17 cellular contexts compared by ENCODE assay signal in the genomic region with DNA sequence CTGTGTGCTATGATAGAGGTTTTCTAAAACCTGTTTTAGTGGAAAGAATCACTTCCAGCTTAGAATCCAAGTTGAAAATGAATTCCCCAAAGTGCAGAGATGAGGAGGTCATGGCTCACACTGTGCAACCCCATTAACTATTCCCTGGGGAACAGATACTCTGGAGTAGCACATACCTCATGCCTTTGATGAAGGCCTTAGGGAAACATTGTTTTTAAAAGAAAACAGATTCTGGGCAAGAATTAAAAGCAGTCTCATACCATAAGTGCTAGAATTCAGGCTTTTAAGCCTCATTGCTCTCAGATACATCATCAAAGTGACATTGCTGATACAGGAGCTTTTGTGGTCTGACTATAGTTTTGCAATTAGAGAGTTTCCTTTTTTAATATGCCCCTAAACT.
"Had no signal": no experiment of that assay in that cellular context is flagged by ENCODE, and none has a peak within 500 bp of the region (broad histone marks: within the 10 kb centered on the region; RNA-seq: fewer than 3 reads in every experiment).

No MANE protein-coding gene starts in this region.

- H3K9ac ChIP-seq: parathyroid adenoma had no signal

- ATAC-seq: effector memory CD8-positive, alpha-beta T cell; lower lobe of right lung; natural killer cell treated with Interleukin-12 subunit alpha and Interleukin-12 subunit beta and Interleukin-15 and Interleukin-18, amount 100 ng/mL, for 72 hours; stimulated activated naive CD8-positive, alpha-beta T cell treated with anti-CD3 and anti-CD28 coated beads, Interleukin-15, amount 100 ng/mL, for 72 hours had no signal

- H3K4me3 ChIP-seq: lower lobe of right lung, suprapubic skin, transverse colon, vagina had no signal

- DNase-seq: activated CD4-positive, alpha-beta T cell treated with anti-CD3 and anti-CD28 coated beads, Interleukin-2, amount 50 U/mL, for 4 hours; activated gamma-delta T cell treated with Interleukin-2 at 50 U/mL for 16 hours; activated naive CD8-positive, alpha-beta T cell treated with anti-CD3 and anti-CD28 coated beads for 36 hours; dermis blood vessel endothelial cell; effector memory CD8-positive, alpha-beta T cell; hippocampal formation; lower lobe of right lung; stimulated activated CD4-positive, alpha-beta T cell treated with anti-CD3 and anti-CD28 coated beads, Interleukin-2, amount 100 ng/mL, for 24 hours; stimulated activated naive CD8-positive, alpha-beta T cell treated with anti-CD3 and anti-CD28 coated beads, Interleukin-15, amount 100 ng/mL, for 72 hours; T-helper 1 cell; transverse colon had no signal

- H3K4me1 ChIP-seq: foreskin keratinocyte, lower lobe of right lung, parathyroid adenoma, suprapubic skin, transverse colon, vagina had no signal

- H3K9me3 ChIP-seq: lower lobe of right lung, neutrophil, suprapubic skin, transverse colon, vagina had no signal

- H3K27ac ChIP-seq: foreskin keratinocyte, lower lobe of right lung, neutrophil, parathyroid adenoma, suprapubic skin, transverse colon, vagina had no signal

- H3K36me3 ChIP-seq: lower lobe of right lung, neutrophil, suprapubic skin, transverse colon, vagina had no signal

- H3K79me2 ChIP-seq: parathyroid adenoma had no signal

- H2AFZ ChIP-seq: parathyroid adenoma had no signal

- H3K27me3 ChIP-seq: foreskin keratinocyte, neutrophil, suprapubic skin, transverse colon, vagina had no signal
